ENCODE assay signal across 18 cellular contexts in the genomic region with DNA sequence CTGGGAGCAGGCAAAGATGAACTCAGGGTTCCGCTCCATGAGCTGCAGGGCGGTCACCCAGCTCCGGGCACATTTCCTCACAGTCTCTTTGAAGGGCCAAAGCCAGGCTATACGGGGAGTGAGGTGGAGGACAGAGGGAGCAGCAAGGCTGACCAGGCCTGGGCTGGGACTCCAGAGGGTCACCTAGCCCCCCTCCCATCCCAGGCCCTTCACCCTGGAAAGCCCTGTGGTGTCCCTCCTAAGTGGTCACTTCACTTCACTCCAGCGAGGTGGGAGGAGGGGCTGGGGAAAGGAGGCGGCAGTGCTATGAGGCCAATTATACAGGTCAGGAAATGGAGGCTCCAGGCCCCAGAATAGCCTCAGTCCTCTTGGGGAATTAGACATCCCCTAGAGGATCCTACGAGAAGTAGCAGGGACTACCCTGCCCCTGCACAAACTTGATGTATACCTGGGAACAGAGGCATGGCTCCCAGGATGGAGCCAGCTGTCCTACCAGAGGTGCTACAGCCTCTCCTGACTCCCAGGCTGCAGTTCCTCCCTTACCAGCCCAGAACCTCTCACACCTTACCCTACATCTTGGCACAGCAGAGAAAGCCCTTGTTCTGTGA. TPM values are rescaled to one million over a fixed set of nuclear protein-coding genes. Genes with fewer than 3 reads are reported as not detected.
DNase-seq lines count a peak whose midpoint lies in the region; ATAC-seq, FAIRE-seq and TF ChIP-seq lines count a peak whose summit lies in the region.
"Had no signal": no experiment of that assay in that cellular context is flagged by ENCODE, and none has a peak within 500 bp of the region (broad histone marks: within the 10 kb centered on the region; RNA-seq: fewer than 3 reads in every experiment).

No MANE protein-coding gene starts in this region.

- FAIRE-seq in K562 (lab: Jason Lieb, UNC): no peak
- no peak for FAIRE-seq in frontal cortex (lab: Jason Lieb, UNC)
- FAIRE-seq: GM12878 had no signal

- H3K36me3 ChIP-seq in H7 (replicated peaks; ENCODE audit: control insufficient read depth, insufficient read depth, low read length): peaks cover 40% of the 10 kb centered on the region
- H3K36me3 ChIP-seq in K562 (ENCODE audit: control insufficient read depth, insufficient read depth, low read length): peaks cover 93% of the 10 kb centered on the region; the same call in 2 of the 3 replicates

- TF ChIP-seq POLR2A in K562 (conservative IDR thresholded peaks at IDR 0.05): no peak

- H3K36me3 Mint-ChIP-seq in nephron progenitor cell (ENCODE audit: low read depth): peaks cover 9% of the 10 kb centered on the region

- no peaks in the 10 kb centered on the region for H3K27me3 Mint-ChIP-seq in nephron progenitor cell (ENCODE audit: low read depth, poor library complexity)

- TF ChIP-seq RAD21 in K562 (CRISPR knock-in tag; conservative IDR thresholded peaks at IDR 0.05 in 1 of 2, IDR thresholded peaks at IDR 0.05 in 1 of 2): no peak

- no peaks in the 10 kb centered on the region for H3K4me1 Mint-ChIP-seq in nephron progenitor cell

- H3K4me1 ChIP-seq in K562 (replicated peaks in 1 of 2; ENCODE audit: control insufficient read depth in 2 of 2, insufficient read depth in 2 of 2, low read length in 2 of 2): peaks cover 7 to 16% of the 10 kb centered on the region in 2 experiments; a peak in 4 of 5 replicates

- peaks cover 8% of the 10 kb centered on the region; the same call in 2 of the 3 replicates for H3K79me2 ChIP-seq in K562 (ENCODE audit: control insufficient read depth, insufficient read depth, low read length)

- CTCF ChIA-PET in K562 (lab: Yijun Ruan, JAX; ENCODE audit: low intra/inter-chr PET ratio): no interaction called here

- peaks cover 3% of the 10 kb centered on the region for H3K9me1 ChIP-seq in K562 (ENCODE audit: control insufficient read depth, insufficient read depth, low read length)

- no TSS peak for BruUV-seq in K562 (replicated peaks; lab: Mats Ljungman, UMichigan)

- no peak overlapping the region for H3K4me3 Mint-ChIP-seq in nephron progenitor cell

- H3K9me3 ChIP-seq in K562 (replicated peaks; ENCODE audit: control insufficient read depth, insufficient read depth, low read depth, low read length): no peaks in the 10 kb centered on the region
- H3K9me3 ChIP-seq: Peyer's patch had no signal

- no peak for TF ChIP-seq EP300 in K562 (IDR thresholded peaks at IDR 0.05; ENCODE audit: low read length)

- intact Hi-C loops in K562 (cut with micrococcal nuclease): no loop called here

- TF ChIP-seq CTCF in GM12864 (IDR thresholded peaks at IDR 0.05; ENCODE audit: low read depth, low read length, missing control alignments): peak; percentile 15
- no peak for TF ChIP-seq CTCF in K562 (IDR thresholded peaks at IDR 0.05 in 2 of 3, conservative IDR thresholded peaks at IDR 0.05 in 1 of 3; ENCODE audit: insufficient read depth in 2 of 3, low read depth in 1 of 3, low read length in 3 of 3)
- no peak for TF ChIP-seq CTCF in nephron progenitor cell (IDR thresholded peaks at IDR 0.05)

- H4K20me1 ChIP-seq in K562 (replicated peaks; ENCODE audit: control insufficient read depth, insufficient read depth, low read length): peaks cover 4% of the 10 kb centered on the region

- DNase-seq in GM12864 (ENCODE audit: low read depth) (no peak), H7 (peak; percentile 70), K562 (ENCODE audit: extremely low read depth in 1 of 4, low spot score in 3 of 4) (no peak), nephron progenitor cell (no peak), HT-29 (ENCODE audit: low spot score) (no peak), frontal cortex (ENCODE audit: low spot score in 2 of 2) (no peak)
- DNase-seq in activated CD4-positive, alpha-beta T cell treated with anti-CD3 and anti-CD28 coated beads for 4 hours: no peak
- DNase-seq: DMS153, KBM-7, NCI-H1092, NCI-H1694 treated with DMSO at 0.1 percent for 48 hours, NCI-H446 treated with DMSO at 0.1 percent for 48 hours, NCI-H774, SHP77 had no signal

- in situ Hi-C loops in K562 (cut with MboI): no loop called here

- peak; percentile 16; the same call in 2 of the 3 replicates for ATAC-seq in K562
- no peak for ATAC-seq in GM21723 (IDR thresholded peaks at IDR 0.05; ENCODE audit: unreplicated experiment)
- ATAC-seq: GM12878, SK-N-SH treated with all-trans-retinoic acid at 6 μM for 48 hours had no signal

- H3K27me3 ChIP-seq in H7 (ENCODE audit: control insufficient read depth, insufficient read depth, low read length): no peaks in the 10 kb centered on the region
- H3K27me3 ChIP-seq in K562 (ENCODE audit: control insufficient read depth in 2 of 2, insufficient read depth in 2 of 2, low read length in 2 of 2): no peaks in the 10 kb centered on the region; a peak in 1 of 5 replicates
- H3K27me3 ChIP-seq: Peyer's patch had no signal

- WGBS in K562 (ENCODE audit: insufficient coverage, low coverage, missing lambda C conversion rate): 77% methylated on average over 5 of the region's 7 CpGs

- POLR2A ChIA-PET in K562 (lab: Yijun Ruan, JAX): interaction anchor here (0.6 to 1.4 kb wide), 5 partner anchors 8 to 263 kb away, joined by 3 to 4 read pairs (median 3); a partner anchor contains a TSS

- H3K4me3 ChIP-seq in GM12864 (ENCODE audit: low read depth, low read length) (no peak overlapping the region), H7 (ENCODE audit: insufficient read depth, low read depth, low read length) (no peak overlapping the region), K562 (no peak overlapping the region)
- H3K4me3 ChIP-seq: GM12878, Peyer's patch had no signal

- peak overlapping the region in 1 of 2 experiments; percentile 62; a peak in 2 of 4 replicates for H3K9ac ChIP-seq in K562 (ENCODE audit: insufficient read depth in 1 of 2, low read depth in 2 of 2, low read length in 2 of 2)

- no peak overlapping the region for H3K27ac ChIP-seq in K562 (ENCODE audit: extremely low read depth, low read depth, low read length)
- H3K27ac ChIP-seq: Peyer's patch had no signal

- no peak overlapping the region for H3K4me2 ChIP-seq in K562 (ENCODE audit: insufficient read depth, low read length)

- no peak overlapping the region for H2AFZ ChIP-seq in K562 (ENCODE audit: low read depth, low read length)

- H3K9me3 Mint-ChIP-seq in nephron progenitor cell: no peaks in the 10 kb centered on the region

- peak overlapping the region; percentile 39 for H3K27ac Mint-ChIP-seq in nephron progenitor cell

RNA-seq across cellular contexts. Expression of a gene that starts 5.7 kb away (rescaled TPM):
- 79.8 and 118 TPM in 2 replicates for total RNA-seq in H7 (2014; rRNA removed; shearing (Covaris generic))
- 633 and 1,544 TPM in 2 replicates for total RNA-seq in K562 (2011; cell fraction: chromatin; rRNA removed; ENCODE audit: low replicate concordance)
- total RNA-seq in K562 (2011; cell fraction: nucleolus; rRNA removed): 797 and 878 TPM in 2 replicates
- 564 and 599 TPM in 2 replicates for total RNA-seq in K562 (2011; cell fraction: nucleoplasm; rRNA removed)
- 57.9 and 67.5 TPM in 2 replicates for total RNA-seq in K562 (2014; rRNA removed)
- 27.9 and 31.6 TPM in 2 replicates for total RNA-seq in K562 (2014; rRNA removed; fragmentation: Illumina TruSeq; extraction: Trizol)
- 40.2 and 42.5 TPM in 2 replicates for total RNA-seq in K562 (2015; rRNA removed; fragmentation: Illumina TruSeq; extraction: Trizol)
- total RNA-seq in K562 (2021): 113 and 120 TPM in 2 replicates
- 39.9 and 91.5 TPM in 2 replicates for polyA plus RNA-seq in K562 (2011; rRNA removed)
- polyA plus RNA-seq in K562 (2011; cell fraction: cytosol; rRNA removed): 30.2 and 49.4 TPM in 2 replicates
- polyA plus RNA-seq in K562 (2011; cell fraction: nucleus; rRNA removed): 857 and 879 TPM in 2 replicates
- polyA plus RNA-seq in K562 (2012): 81.4 and 162 TPM in 2 replicates
- 38.4 and 56.1 TPM in 2 replicates for polyA plus RNA-seq in K562 (2014; fragmentation: Illumina TruSeq; extraction: Trizol)
- 1 to 10 TPM; 2.0 TPM for polyA plus RNA-seq in K562 (2014; fragmentation: Nextera tagmentation; extraction: Ambion mirVana)
- polyA plus RNA-seq in K562 (2014; rRNA removed): 101 and 141 TPM in 2 replicates
- 29.4 and 33.9 TPM in 2 replicates for polyA minus RNA-seq in K562 (2011; rRNA and poly(A)+ RNA removed)
- 23.8 and 30.6 TPM in 2 replicates for polyA minus RNA-seq in K562 (2011; cell fraction: cytosol; rRNA and poly(A)+ RNA removed)
- polyA minus RNA-seq in K562 (2011; cell fraction: nucleus; rRNA and poly(A)+ RNA removed): 176 and 218 TPM in 2 replicates
- total RNA-seq in HT-29 (2014; rRNA removed; shearing (Covaris generic)): 200 and 234 TPM in 2 replicates
- 58.7 TPM for total RNA-seq in frontal cortex

RNA-seq across cellular contexts. Expression of a gene that starts 15.9 kb away (rescaled TPM):
- 14.7 and 23.8 TPM in 2 replicates for total RNA-seq in H7 (2014; rRNA removed; shearing (Covaris generic))
- 11.2 and 20.7 TPM in 2 replicates for total RNA-seq in K562 (2011; cell fraction: chromatin; rRNA removed; ENCODE audit: low replicate concordance)
- total RNA-seq in K562 (2011; cell fraction: nucleolus; rRNA removed): 8.3 and 11.8 TPM in 2 replicates
- 11.4 and 13.4 TPM in 2 replicates for total RNA-seq in K562 (2011; cell fraction: nucleoplasm; rRNA removed)
- total RNA-seq in K562 (2014; rRNA removed) (2.5 and 3.2 TPM in 2 replicates), K562 (2014; rRNA removed; fragmentation: Illumina TruSeq; extraction: Trizol) (0.80 and 1.4 TPM in 2 replicates), K562 (2015; rRNA removed; fragmentation: Illumina TruSeq; extraction: Trizol) (1.6 and 2.4 TPM in 2 replicates), K562 (2021) (3.7 and 4.9 TPM in 2 replicates), frontal cortex (21.6 TPM)
- polyA plus RNA-seq in K562 (2011; rRNA removed) (4.3 and 6.1 TPM in 2 replicates), K562 (2014; fragmentation: Illumina TruSeq; extraction: Trizol) (1.7 and 3.1 TPM in 2 replicates), K562 (2014; fragmentation: Nextera tagmentation; extraction: Ambion mirVana) (under 1 TPM; 0.14 to 0.28 TPM), K562 (2014; rRNA removed) (4.0 and 7.1 TPM in 2 replicates)
- polyA plus RNA-seq in K562 (2011; cell fraction: cytosol; rRNA removed): 3.5 and 5.2 TPM in 2 replicates
- polyA plus RNA-seq in K562 (2011; cell fraction: nucleus; rRNA removed): 46.3 and 51.2 TPM in 2 replicates
- polyA plus RNA-seq in K562 (2012): 5.2 and 14.4 TPM in 2 replicates
- polyA minus RNA-seq in K562 (2011; rRNA and poly(A)+ RNA removed): 0.32 and 1.8 TPM in 2 replicates
- polyA minus RNA-seq in K562 (2011; cell fraction: cytosol; rRNA and poly(A)+ RNA removed): 1.5 TPM in 1 of 2 replicates, not detected in the other
- 7.0 and 9.9 TPM in 2 replicates for polyA minus RNA-seq in K562 (2011; cell fraction: nucleus; rRNA and poly(A)+ RNA removed)
- 1.3 and 2.7 TPM in 2 replicates for total RNA-seq in HT-29 (2014; rRNA removed; shearing (Covaris generic))

RNA-seq across cellular contexts. Expression of a gene that starts 26.9 kb away (rescaled TPM):
- total RNA-seq in H7 (2014; rRNA removed; shearing (Covaris generic)): 125 and 169 TPM in 2 replicates
- total RNA-seq in K562 (2011; cell fraction: chromatin; rRNA removed; ENCODE audit: low replicate concordance): 37.7 and 74.6 TPM in 2 replicates
- 69.5 and 77.8 TPM in 2 replicates for total RNA-seq in K562 (2011; cell fraction: nucleolus; rRNA removed)
- total RNA-seq in K562 (2011; cell fraction: nucleoplasm; rRNA removed): 44.1 and 45.0 TPM in 2 replicates
- total RNA-seq in K562 (2014; rRNA removed): 137 and 140 TPM in 2 replicates
- 35.6 and 50.0 TPM in 2 replicates for total RNA-seq in K562 (2014; rRNA removed; fragmentation: Illumina TruSeq; extraction: Trizol)
- total RNA-seq in K562 (2015; rRNA removed; fragmentation: Illumina TruSeq; extraction: Trizol): 63.2 and 63.9 TPM in 2 replicates
- 104 and 112 TPM in 2 replicates for total RNA-seq in K562 (2021)
- 77.1 and 77.6 TPM in 2 replicates for polyA plus RNA-seq in K562 (2011; rRNA removed)
- polyA plus RNA-seq in K562 (2011; cell fraction: cytosol; rRNA removed): 125 and 225 TPM in 2 replicates
- 190 and 266 TPM in 2 replicates for polyA plus RNA-seq in K562 (2011; cell fraction: nucleus; rRNA removed)
- polyA plus RNA-seq in K562 (2012): 85.8 and 110 TPM in 2 replicates
- 43.9 and 64.1 TPM in 2 replicates for polyA plus RNA-seq in K562 (2014; fragmentation: Illumina TruSeq; extraction: Trizol)
- polyA plus RNA-seq in K562 (2014; fragmentation: Nextera tagmentation; extraction: Ambion mirVana): 10 to 100 TPM; 20.4 to 39.2 TPM
- 124 and 138 TPM in 2 replicates for polyA plus RNA-seq in K562 (2014; rRNA removed)
- 19.7 and 25.0 TPM in 2 replicates for polyA minus RNA-seq in K562 (2011; rRNA and poly(A)+ RNA removed)
- 25.5 and 34.4 TPM in 2 replicates for polyA minus RNA-seq in K562 (2011; cell fraction: cytosol; rRNA and poly(A)+ RNA removed)
- 14.5 and 15.6 TPM in 2 replicates for polyA minus RNA-seq in K562 (2011; cell fraction: nucleus; rRNA and poly(A)+ RNA removed)
- 266 TPM in 2 replicates for total RNA-seq in HT-29 (2014; rRNA removed; shearing (Covaris generic))
- total RNA-seq in frontal cortex: 21.2 TPM
